Comparison of ENCODE assay signal across 10 cellular contexts in genomic region chr7:41882745-41883527, GRCh38.
DNase-seq lines count a peak whose midpoint lies in the region; ATAC-seq and TF ChIP-seq lines count a peak whose summit lies in the region.
"Had no signal": no experiment of that assay in that cellular context is flagged by ENCODE, and none has a peak within 500 bp of the region (broad histone marks: within the 10 kb centered on the region; RNA-seq: fewer than 3 reads in every experiment).

No MANE protein-coding gene starts in this region.

- no peak overlapping the region for H3K27ac ChIP-seq in esophagus muscularis mucosa (replicated peaks in 1 of 4)
- H3K27ac ChIP-seq: epithelial cell of prostate had no signal

- intact Hi-C loops in esophagus muscularis mucosa (cut with DNase I): no loop called here

- TF ChIP-seq POLR2A in esophagus muscularis mucosa (IDR thresholded peaks at IDR 0.05; ENCODE audit: low read depth): no peak

- H3K27me3 Mint-ChIP-seq in activated T-cell treated with anti-CD3 and anti-CD28 coated beads, Interleukin-2, amount 50 U/mL, for 72 hours (ENCODE audit: low read depth): peaks cover 19% of the 10 kb centered on the region
- no peaks in the 10 kb centered on the region for H3K27me3 Mint-ChIP-seq in activated T-cell treated with anti-CD3 and anti-CD28 coated beads, Interleukin-2, amount 50 U/mL, for 4 hours (ENCODE audit: low read depth)
- H3K27me3 Mint-ChIP-seq in T-helper 1 cell treated with Interleukin-12 subunit alpha and Interleukin-12 subunit beta and Interleukin-4 antibody, amounts not matched to agents 30 μg/mL and 1 μg/mL, for 36 hours (ENCODE audit: low read depth): no peaks in the 10 kb centered on the region

- peak overlapping the region in 1 of 2 donors; percentile 84 for H3K4me3 Mint-ChIP-seq in activated T-cell treated with anti-CD3 and anti-CD28 coated beads, Interleukin-2, amount 50 U/mL, for 72 hours
- no peak overlapping the region for H3K4me3 Mint-ChIP-seq in activated T-cell treated with anti-CD3 and anti-CD28 coated beads, Interleukin-2, amount 50 U/mL, for 4 hours
- peak overlapping the region; percentile 74 for H3K4me3 Mint-ChIP-seq in T-helper 1 cell treated with Interleukin-12 subunit alpha and Interleukin-12 subunit beta and Interleukin-4 antibody, amounts not matched to agents 30 μg/mL and 1 μg/mL, for 36 hours

- 92% methylated on average over 17 of the region's 17 CpGs for WGBS in esophagus muscularis mucosa

- H3K36me3 ChIP-seq in esophagus muscularis mucosa: no peaks in the 10 kb centered on the region
- H3K36me3 ChIP-seq: left lung had no signal

- no peaks in the 10 kb centered on the region for H3K27me3 ChIP-seq in esophagus muscularis mucosa
- H3K27me3 ChIP-seq: left lung had no signal

- peak overlapping the region; percentile 37 for H3K27ac Mint-ChIP-seq in activated T-cell treated with anti-CD3 and anti-CD28 coated beads, Interleukin-2, amount 50 U/mL, for 72 hours
- H3K27ac Mint-ChIP-seq in T-helper 1 cell treated with Interleukin-12 subunit alpha and Interleukin-12 subunit beta and Interleukin-4 antibody, amounts not matched to agents 30 μg/mL and 1 μg/mL, for 36 hours: peak overlapping the region; percentile 98

- TF ChIP-seq CTCF in esophagus muscularis mucosa (IDR thresholded peaks at IDR 0.05): no peak

- peaks cover 9 to 16% of the 10 kb centered on the region in 2 donors for H3K9me3 Mint-ChIP-seq in activated T-cell treated with anti-CD3 and anti-CD28 coated beads, Interleukin-2, amount 50 U/mL, for 72 hours
- peaks cover 6% of the 10 kb centered on the region for H3K9me3 Mint-ChIP-seq in activated T-cell treated with anti-CD3 and anti-CD28 coated beads, Interleukin-2, amount 50 U/mL, for 4 hours
- peaks cover 38% of the 10 kb centered on the region for H3K9me3 Mint-ChIP-seq in T-helper 1 cell treated with Interleukin-12 subunit alpha and Interleukin-12 subunit beta and Interleukin-4 antibody, amounts not matched to agents 30 μg/mL and 1 μg/mL, for 36 hours

- peaks cover 16 to 23% of the 10 kb centered on the region in 2 donors for H3K36me3 Mint-ChIP-seq in activated T-cell treated with anti-CD3 and anti-CD28 coated beads, Interleukin-2, amount 50 U/mL, for 72 hours (ENCODE audit: insufficient read depth in 2 of 2)
- no peaks in the 10 kb centered on the region for H3K36me3 Mint-ChIP-seq in activated T-cell treated with anti-CD3 and anti-CD28 coated beads, Interleukin-2, amount 50 U/mL, for 4 hours (ENCODE audit: insufficient read depth)
- peaks cover 29% of the 10 kb centered on the region for H3K36me3 Mint-ChIP-seq in T-helper 1 cell treated with Interleukin-12 subunit alpha and Interleukin-12 subunit beta and Interleukin-4 antibody, amounts not matched to agents 30 μg/mL and 1 μg/mL, for 36 hours (ENCODE audit: low read depth)

- H3K4me3 ChIP-seq in esophagus muscularis mucosa: no peak overlapping the region
- H3K4me3 ChIP-seq: left lung had no signal

- peak in 1 of 2 donors; percentile 19 for ATAC-seq in activated T-cell treated with anti-CD3 and anti-CD28 coated beads, Interleukin-2, amount 50 U/mL, for 72 hours (replicated peaks in 1 of 2)
- no peak for ATAC-seq in activated T-cell treated with anti-CD3 and anti-CD28 coated beads, Interleukin-2, amount 50 U/mL, for 4 hours
- peak; percentile 38 for ATAC-seq in HG02678 (IDR thresholded peaks at IDR 0.05; ENCODE audit: unreplicated experiment)
- no peak for ATAC-seq in stimulated activated naive CD8-positive, alpha-beta T cell treated with anti-CD3 and anti-CD28 coated beads, Interleukin-15, Interleukin-2, amounts not matched to agents 100 U/mL and 50 U/mL, for 24 hours
- ATAC-seq: left lung had no signal

- no peaks in the 10 kb centered on the region for H3K9me3 ChIP-seq in esophagus muscularis mucosa
- H3K9me3 ChIP-seq: left lung had no signal

- peaks cover 21 to 48% (median 39%) of the 10 kb centered on the region in 4 donors for H3K4me1 ChIP-seq in esophagus muscularis mucosa

- TF ChIP-seq EP300 in esophagus muscularis mucosa (IDR thresholded peaks at IDR 0.05): no peak

- DNase-seq in activated T-cell treated with anti-CD3 and anti-CD28 coated beads, Interleukin-2, amount 50 U/mL, for 72 hours: peak; percentile 19 to 24
- DNase-seq in activated T-cell treated with anti-CD3 and anti-CD28 coated beads, Interleukin-2, amount 50 U/mL, for 4 hours: no peak
- peak; percentile 23 for DNase-seq in stimulated activated naive CD8-positive, alpha-beta T cell treated with anti-CD3 and anti-CD28 coated beads, Interleukin-15, Interleukin-2, amounts not matched to agents 100 U/mL and 50 U/mL, for 24 hours
- no peak for DNase-seq in NCI-H69 (lab: John Stamatoyannopoulos, UW)
- DNase-seq in amygdala (lab: John Stamatoyannopoulos, UW): no peak
- DNase-seq in esophagus muscularis mucosa (ENCODE audit: extremely low spot score): no peak
- DNase-seq: left lung had no signal

- peaks cover 60% of the 10 kb centered on the region for H3K4me1 Mint-ChIP-seq in activated T-cell treated with anti-CD3 and anti-CD28 coated beads, Interleukin-2, amount 50 U/mL, for 72 hours (ENCODE audit: low read depth)
- peaks cover 38% of the 10 kb centered on the region for H3K4me1 Mint-ChIP-seq in activated T-cell treated with anti-CD3 and anti-CD28 coated beads, Interleukin-2, amount 50 U/mL, for 4 hours (ENCODE audit: low read depth)
- H3K4me1 Mint-ChIP-seq in T-helper 1 cell treated with Interleukin-12 subunit alpha and Interleukin-12 subunit beta and Interleukin-4 antibody, amounts not matched to agents 30 μg/mL and 1 μg/mL, for 36 hours (ENCODE audit: low read depth): peaks cover 43% of the 10 kb centered on the region

Comparison
In these comparisons a context has a peak if more than half of its experiments do, and no peak if none do; other contexts are left out.
1. DNase-seq: peak in activated T-cell treated with anti-CD3 and anti-CD28 coated beads, Interleukin-2, amount 50 U/mL, for 72 hours (2 of 2) and stimulated activated naive CD8-positive, alpha-beta T cell treated with anti-CD3 and anti-CD28 coated beads, Interleukin-15, Interleukin-2, amounts not matched to agents 100 U/mL and 50 U/mL, for 24 hours (single experiment); none in activated T-cell treated with anti-CD3 and anti-CD28 coated beads, Interleukin-2, amount 50 U/mL, for 4 hours (single experiment), NCI-H69 (single experiment), amygdala (0 of 56) and esophagus muscularis mucosa (single experiment).